ENCODE assay signal across 13 cellular contexts in genomic region chr5:67474597-67475238, GRCh38.
A peak's percentile ranks its signal among the peaks of the same experiment; 100 is the strongest.
DNase-seq lines count a peak whose midpoint lies in the region; ATAC-seq and TF ChIP-seq lines count a peak whose summit lies in the region.
"Had no signal": no experiment of that assay in that cellular context is flagged by ENCODE, and none has a peak within 500 bp of the region (broad histone marks: within the 10 kb centered on the region; RNA-seq: fewer than 3 reads in every experiment).

No MANE protein-coding gene starts in this region.

- H3K4me3 ChIP-seq in esophagus muscularis mucosa (peak overlapping the region; percentile 16 to 44 (median 28)), gastrocnemius medialis (peak overlapping the region; percentile 45 to 67 (median 52)), right cardiac atrium (ENCODE audit: low read length) (no peak overlapping the region)

- no peaks in the 10 kb centered on the region for H3K36me3 ChIP-seq in esophagus muscularis mucosa
- H3K36me3 ChIP-seq in gastrocnemius medialis = no peaks in the 10 kb centered on the region

- intact Hi-C loops in esophagus muscularis mucosa (cut with DNase I) = no loop called here
- intact Hi-C loops in gastrocnemius medialis (cut with DNase I; ENCODE audit: low total_unique reads) = loop anchor here (1.0 to 5.0 kb wide), 4 partner anchors 203 to 573 kb away; no protein-coding TSS in a partner anchor
- intact Hi-C loops in right cardiac atrium (cut with DNase I) = no loop called here

- in situ Hi-C loops in gastrocnemius medialis (cut with MboI; ENCODE audit: low sequenced_read_pairs in 4 of 4) = loop anchor here (5.0 to 25.0 kb wide), 7 partner anchors 213 to 988 kb away; partner anchors contain the start of gene PIK3R1 (in 1 of the 4)

- H3K27me3 ChIP-seq in esophagus muscularis mucosa = no peaks in the 10 kb centered on the region
- no peaks in the 10 kb centered on the region for H3K27me3 ChIP-seq in gastrocnemius medialis
- H3K27me3 ChIP-seq in right cardiac atrium (ENCODE audit: control insufficient read depth, insufficient read depth) = no peaks in the 10 kb centered on the region

- peak; percentile 83 to 91 for ATAC-seq in gastrocnemius medialis
- ATAC-seq in HG03045 (IDR thresholded peaks at IDR 0.05; ENCODE audit: unreplicated experiment) = no peak
- ATAC-seq in right cardiac atrium = no peak
- ATAC-seq: HepG2 had no signal

- H3K4me3 Mint-ChIP-seq in nephron progenitor cell = no peak overlapping the region
- H3K4me3 Mint-ChIP-seq: CD4-positive, alpha-beta T cell; H9 had no signal

- no peaks in the 10 kb centered on the region for H3K36me3 Mint-ChIP-seq in nephron progenitor cell (ENCODE audit: low read depth)

- no peak for TF ChIP-seq CTCF in esophagus muscularis mucosa (IDR thresholded peaks at IDR 0.05)
- TF ChIP-seq CTCF in nephron progenitor cell (IDR thresholded peaks at IDR 0.05) = no peak
- TF ChIP-seq CTCF in gastrocnemius medialis (IDR thresholded peaks at IDR 0.05 in 4 of 5, conservative IDR thresholded peaks at IDR 0.05 in 1 of 5) = no peak

- no peaks in the 10 kb centered on the region for H3K4me1 Mint-ChIP-seq in nephron progenitor cell
- H3K4me1 Mint-ChIP-seq: H9 had no signal

- H3K9me3 Mint-ChIP-seq in nephron progenitor cell = peaks cover 18% of the 10 kb centered on the region
- H3K9me3 Mint-ChIP-seq: CD4-positive, alpha-beta T cell; H9 had no signal

- TF ChIP-seq EP300 in esophagus muscularis mucosa (IDR thresholded peaks at IDR 0.05) = no peak

- peak overlapping the region; percentile 75 for H3K27ac Mint-ChIP-seq in nephron progenitor cell
- H3K27ac Mint-ChIP-seq: CD4-positive, alpha-beta T cell; H9 had no signal

- WGBS in esophagus muscularis mucosa = 94% methylated on average over 8 of the region's 8 CpGs
- 86% methylated on average over 8 of the region's 8 CpGs for WGBS in right cardiac atrium

- H3K27me3 Mint-ChIP-seq in nephron progenitor cell (ENCODE audit: low read depth, poor library complexity) = no peaks in the 10 kb centered on the region
- H3K27me3 Mint-ChIP-seq: CD4-positive, alpha-beta T cell had no signal

- no peak for TF ChIP-seq POLR2A in esophagus muscularis mucosa (IDR thresholded peaks at IDR 0.05; ENCODE audit: low read depth)
- peak; percentile 50 to 59 for TF ChIP-seq POLR2A in gastrocnemius medialis (IDR thresholded peaks at IDR 0.05)

- H3K9me3 ChIP-seq in esophagus muscularis mucosa (peaks cover 0 to 4% (median 1%) of the 10 kb centered on the region in 4 donors), gastrocnemius medialis (no peaks in the 10 kb centered on the region), right cardiac atrium (ENCODE audit: control insufficient read depth, low read length) (no peaks in the 10 kb centered on the region)
- H3K9me3 ChIP-seq: Caco-2 had no signal

- H3K4me1 ChIP-seq in esophagus muscularis mucosa = peaks cover 0 to 26% (median 19%) of the 10 kb centered on the region in 4 donors
- peaks cover 11% of the 10 kb centered on the region in 2 donors for H3K4me1 ChIP-seq in gastrocnemius medialis
- H3K4me1 ChIP-seq in right cardiac atrium (ENCODE audit: control insufficient read depth, insufficient read depth, low read length) = no peaks in the 10 kb centered on the region

- DNase-seq in esophagus muscularis mucosa (ENCODE audit: extremely low spot score) (no peak), nephron progenitor cell (no peak), gastrocnemius medialis (peak; percentile 59 to 81), right cardiac atrium (no peak), medulla oblongata (ENCODE audit: extremely low spot score) (no peak), NCI-H2081 (lab: John Stamatoyannopoulos, UW) (no peak)
- DNase-seq: ACHN; Caco-2; CD4-positive, alpha-beta T cell; H9 had no signal

- H3K27ac ChIP-seq in esophagus muscularis mucosa (replicated peaks in 1 of 4) (peak overlapping the region; percentile 64 to 78 (median 74)), gastrocnemius medialis (peak overlapping the region; percentile 87 to 95 (median 90)), right cardiac atrium (ENCODE audit: low read length) (no peak overlapping the region)
- H3K27ac ChIP-seq: C4-2B had no signal

Comparison
In these comparisons a context has a peak if more than half of its experiments do, and no peak if none do; other contexts are left out.
1. DNase-seq: peak in gastrocnemius medialis (2 of 2); none in esophagus muscularis mucosa (single experiment), nephron progenitor cell (single experiment), right cardiac atrium (0 of 3), medulla oblongata (single experiment) and NCI-H2081 (0 of 2).
2. ATAC-seq: peak in gastrocnemius medialis (2 of 2); none in HG03045 (single experiment) and right cardiac atrium (0 of 2).